Comparison of ENCODE assay signal across 9 cellular contexts in the genomic region with DNA sequence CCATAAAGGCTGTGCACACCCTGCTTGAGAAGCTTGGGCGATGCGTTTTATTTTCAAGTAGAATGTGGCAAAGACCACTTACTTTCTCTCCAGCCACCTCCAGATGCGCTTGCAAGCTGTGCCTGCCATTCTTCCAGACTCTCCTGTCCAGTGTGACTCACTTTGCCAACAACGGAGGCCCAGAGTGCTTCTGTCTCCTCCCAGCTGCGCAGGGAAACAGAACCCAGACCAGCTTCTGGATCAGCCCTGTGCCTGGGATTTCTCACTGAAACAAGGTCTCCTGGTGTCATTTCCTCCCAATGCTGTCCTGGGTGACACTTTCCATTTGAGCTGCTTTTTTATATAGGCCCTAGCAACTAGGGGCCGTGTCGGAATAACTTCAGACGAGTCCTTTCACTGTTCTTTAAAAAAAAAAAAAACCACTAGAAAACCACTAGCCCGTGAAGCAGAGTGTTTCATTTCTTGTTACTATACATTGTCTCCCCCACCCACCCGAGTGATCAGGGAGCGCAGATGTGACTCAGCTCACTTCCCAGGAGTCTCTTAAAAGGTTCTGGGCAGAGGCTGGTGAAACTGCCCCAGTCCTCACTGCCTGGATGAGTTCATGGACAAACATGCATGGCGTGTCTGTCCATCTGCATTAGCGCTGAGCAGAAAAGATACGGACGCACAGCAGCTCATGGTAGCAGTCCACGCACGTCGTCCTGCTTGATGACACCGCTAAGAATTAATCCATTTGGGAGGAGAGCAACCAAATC. TPM values are rescaled to one million over a fixed set of nuclear protein-coding genes. Genes with fewer than 3 reads are reported as not detected.
DNase-seq lines count a peak whose midpoint lies in the region; ATAC-seq and TF ChIP-seq lines count a peak whose summit lies in the region.
"Had no signal": no experiment of that assay in that cellular context is flagged by ENCODE, and none has a peak within 500 bp of the region (broad histone marks: within the 10 kb centered on the region; RNA-seq: fewer than 3 reads in every experiment).

No MANE protein-coding gene starts in this region.

- CTCF ChIA-PET in GM10248 (lab: Yijun Ruan, JAX) (interaction anchor here (0.8 to 2.2 kb wide), 6 partner anchors 9 to 715 kb away, joined by 3 to 6 read pairs (median 5); no protein-coding TSS in a partner anchor), IMR-90 (lab: Yijun Ruan, JAX) (interaction anchor here (1.1 to 1.4 kb wide), 2 partner anchors 246 to 369 kb away, joined by 3 read pairs; no protein-coding TSS in a partner anchor)

- POLR2A ChIA-PET in GM10248 (lab: Yijun Ruan, JAX), result interaction anchor here (1.2 kb wide), 1 partner anchor 25 kb away, joined by 3 read pairs; no protein-coding TSS in a partner anchor
- POLR2A ChIA-PET in IMR-90 (lab: Charles Lee; ENCODE audit: unreplicated experiment), result no interaction called here

- peak overlapping the region; percentile 39 for H2AK9ac ChIP-seq in IMR-90 (replicated peaks; ENCODE audit: low read depth, low read length, poor library complexity)

- DNase-seq in GM10248 (ENCODE audit: extremely low spot score) (peak; percentile 79), IMR-90 (peak; percentile 59), DMS153 (lab: John Stamatoyannopoulos, UW) (no peak), NCI-H1436 treated with DMSO at 0.1 percent for 48 hours (lab: John Stamatoyannopoulos, UW) (no peak), NCI-H2107 treated with DMSO at 0.1 percent for 48 hours (lab: John Stamatoyannopoulos, UW; ENCODE audit: unreplicated experiment) (no peak)
- no peak for DNase-seq in central memory CD4-positive, alpha-beta T cell
- DNase-seq: NCI-H748 treated with DMSO at 0.1 percent for 48 hours had no signal

- no peak for TF ChIP-seq CTCF in GM10248 (IDR thresholded peaks at IDR 0.05; ENCODE audit: control extremely low read depth, extremely low read depth, low read depth, missing control alignments)
- no peak for TF ChIP-seq CTCF in IMR-90 (conservative IDR thresholded peaks at IDR 0.05; ENCODE audit: low read depth, low read length)

- in situ Hi-C loops in IMR-90 (cut with MboI; ENCODE audit: low sequenced_read_pairs), result no loop called here

- H3K36me3 ChIP-seq in IMR-90 (ENCODE audit: control insufficient read depth, insufficient read depth, low read length) (peaks cover 23% of the 10 kb centered on the region), mesodermal cell (ENCODE audit: control insufficient read depth, insufficient read depth, low read length) (no peaks in the 10 kb centered on the region)

- TF ChIP-seq RAD21 in IMR-90 (IDR thresholded peaks at IDR 0.05; ENCODE audit: low read length), result no peak

- BruUV-seq in IMR-90 (replicated peaks; lab: Mats Ljungman, UMichigan), result no TSS peak

- intact Hi-C loops in IMR-90 (cut with micrococcal nuclease), result no loop called here

- H4K91ac ChIP-seq in IMR-90 (ENCODE audit: insufficient read depth, low read depth, low read length), result no peak overlapping the region

- H2AFZ ChIP-seq in IMR-90 (replicated peaks; ENCODE audit: low read length, poor library complexity), result peak overlapping the region; percentile 73

- no peak overlapping the region for H3K56ac ChIP-seq in IMR-90 (ENCODE audit: extremely low read depth, insufficient read depth, low read length)

- H4K8ac ChIP-seq in IMR-90 (ENCODE audit: low read depth in 2 of 2, low read length in 2 of 2), result no peak overlapping the region

- H3K4me1 ChIP-seq in IMR-90 (ENCODE audit: control insufficient read depth, insufficient read depth, low read length) (peaks cover 2% of the 10 kb centered on the region), mesodermal cell (ENCODE audit: control insufficient read depth, insufficient read depth, low read length, poor library complexity, severe bottlenecking) (peaks cover 16% of the 10 kb centered on the region)

- peak overlapping the region; percentile 39 for H2BK20ac ChIP-seq in IMR-90 (ENCODE audit: low read depth, low read length)

- no peak overlapping the region; the same call in 1 of the 2 replicates for H2BK120ac ChIP-seq in IMR-90 (ENCODE audit: low read depth, low read length)

- H3K79me1 ChIP-seq in IMR-90 (ENCODE audit: low read depth in 1 of 2, low read length in 2 of 2), result no peaks in the 10 kb centered on the region

- peak overlapping the region; percentile 23; the same call in 1 of the 2 replicates for H3K14ac ChIP-seq in IMR-90 (replicated peaks; ENCODE audit: low read depth, low read length)

- H3K9me3 ChIP-seq in IMR-90 (ENCODE audit: control insufficient read depth, insufficient read depth, low read length) (no peaks in the 10 kb centered on the region), mesodermal cell (ENCODE audit: control insufficient read depth, low read length) (no peaks in the 10 kb centered on the region)

- H3K23ac ChIP-seq in IMR-90 (ENCODE audit: low read depth, low read length), result no peak overlapping the region

- H4K20me1 ChIP-seq in IMR-90 (ENCODE audit: insufficient read depth, low read length), result no peaks in the 10 kb centered on the region

- H3K4ac ChIP-seq in IMR-90 (ENCODE audit: low read depth, low read length), result peak overlapping the region; percentile 4; the same call in 1 of the 2 replicates

- H2AK5ac ChIP-seq in IMR-90 (ENCODE audit: low read depth, low read length), result peak overlapping the region; percentile 69

- H3K27ac ChIP-seq in IMR-90 (ENCODE audit: insufficient read depth, low read length), result no peak overlapping the region
- H3K27ac ChIP-seq in mesodermal cell (ENCODE audit: low read depth, low read length, severe bottlenecking), result peak overlapping the region; percentile 89

- 85% methylated on average over 13 of the region's 19 CpGs; no CpG with 5 or more reads in 1 of the 2 experiments for WGBS in IMR-90 (ENCODE audit: extremely low coverage in 2 of 2, insufficient read length in 1 of 2), 2 experiments
- WGBS in mesodermal cell (ENCODE audit: insufficient coverage in 2 of 2), 2 experiments, result 89 to 91% methylated on average over 17 to 18 of the region's 19 CpGs

- peaks cover 15% of the 10 kb centered on the region; the same call in 1 of the 2 replicates for H3K9me1 ChIP-seq in IMR-90 (ENCODE audit: insufficient read depth, low read length)

- no peak for TF ChIP-seq POLR2A in IMR-90 (IDR thresholded peaks at IDR 0.05; ENCODE audit: low read depth, low read length)

- no peak overlapping the region for H2BK15ac ChIP-seq in IMR-90 (ENCODE audit: low read depth, low read length)

- H2BK5ac ChIP-seq in IMR-90 (ENCODE audit: low read depth, low read length, poor library complexity, severe bottlenecking), result no peak overlapping the region

- dilution Hi-C loops in IMR-90 (cut with HindIII; ENCODE audit: low sequenced_read_pairs, unreplicated experiment), result no loop called here

- no peak overlapping the region for H3K4me2 ChIP-seq in IMR-90 (ENCODE audit: low read depth, low read length)

- ATAC-seq in GM21447 (IDR thresholded peaks at IDR 0.05; ENCODE audit: unreplicated experiment), result peak; percentile 86
- no peak for ATAC-seq in IMR-90 (ENCODE audit: low read depth)

- H3K27me3 ChIP-seq in IMR-90 (ENCODE audit: control insufficient read depth, insufficient read depth, low read length), result no peaks in the 10 kb centered on the region

- H3K9ac ChIP-seq in IMR-90 (ENCODE audit: low read depth, low read length), result no peak overlapping the region

- H3K4me3 ChIP-seq in IMR-90 (ENCODE audit: insufficient read depth, low read depth, low read length) (no peak overlapping the region), mesodermal cell (ENCODE audit: extremely low read depth, insufficient read depth, low read length, poor library complexity, severe bottlenecking) (no peak overlapping the region)

- no peak overlapping the region for H4K5ac ChIP-seq in IMR-90 (ENCODE audit: low read depth, low read length)

- H3K18ac ChIP-seq in IMR-90 (ENCODE audit: low read depth, low read length), result no peak overlapping the region

TF ChIP-seq in IMR-90, 13 proteins besides CTCF, POLR2A, EP300 and RAD21:
- TF ChIP-seq FOS (IDR thresholded peaks at IDR 0.05; ENCODE audit: low read depth, low read length), result 0 out of 2 replicates have a peak, but pooled peaks have one; percentile 1
- no peak for TF ChIP-seq CEBPB (IDR thresholded peaks at IDR 0.05; ENCODE audit: low read depth, low read length)

RNA-seq across cellular contexts. Expression of a gene that starts 25.3 kb away (rescaled TPM):
- 358 and 938 TPM in 2 replicates for total RNA-seq in IMR-90 (2012; rRNA removed)
- polyA plus RNA-seq in IMR-90 (2012; rRNA removed), result 2,908 and 2,963 TPM in 2 replicates
- 1,196 and 1,893 TPM in 2 replicates for polyA plus RNA-seq in IMR-90 (2012; cell fraction: cytosol; rRNA removed)
- polyA plus RNA-seq in IMR-90 (2012; cell fraction: nucleus; rRNA removed; ENCODE audit: low replicate concordance), result 150 and 1,238 TPM in 2 replicates
- polyA plus RNA-seq in mesodermal cell (2013, experiment 1 of 2), result 2,803 TPM
- polyA plus RNA-seq in mesodermal cell (2013, experiment 2 of 2), result 2,701 TPM

Comparison
In these comparisons a context has a peak if more than half of its experiments do, and no peak if none do; other contexts are left out.
1. DNase-seq: peak in GM10248 (single experiment) and IMR-90 (single experiment); none in DMS153 (single experiment), central memory CD4-positive, alpha-beta T cell (single experiment), NCI-H1436 treated with DMSO at 0.1 percent for 48 hours (single experiment) and NCI-H2107 treated with DMSO at 0.1 percent for 48 hours (single experiment).